Comparison of ENCODE assay signal across 21 cellular contexts in the genomic region with DNA sequence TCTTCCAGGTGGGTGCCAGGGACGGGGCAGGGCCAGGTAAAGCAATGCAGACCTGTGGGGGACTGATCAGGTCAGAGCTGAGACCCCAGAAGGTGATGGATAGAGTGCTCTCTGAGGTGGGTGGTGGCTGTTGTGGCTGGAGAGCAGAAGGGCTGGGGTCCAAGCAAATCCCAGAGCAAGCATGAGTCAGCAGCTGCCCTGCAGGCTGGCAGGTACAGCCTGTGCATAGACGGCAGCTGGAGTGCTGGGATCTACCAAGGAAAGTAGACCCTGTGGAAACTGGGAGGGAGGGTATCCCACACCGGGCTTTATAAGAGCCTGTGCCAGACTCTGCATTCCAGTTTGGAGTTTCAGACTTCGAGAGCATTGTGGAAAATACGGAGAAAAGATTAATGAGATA. TPM values are rescaled to one million over a fixed set of nuclear protein-coding genes. Genes with fewer than 3 reads are reported as not detected.
DNase-seq lines count a peak whose midpoint lies in the region; ATAC-seq and TF ChIP-seq lines count a peak whose summit lies in the region.
"Had no signal": no experiment of that assay in that cellular context is flagged by ENCODE, and none has a peak within 500 bp of the region (broad histone marks: within the 10 kb centered on the region; RNA-seq: fewer than 3 reads in every experiment).

No MANE protein-coding gene starts in this region.

- ATAC-seq in right cardiac atrium: peak; percentile 54 to 62
- peak; percentile 55 to 60 for ATAC-seq in gastrocnemius medialis
- ATAC-seq: effector memory CD8-positive, alpha-beta T cell; foreskin keratinocyte; mucosa of descending colon had no signal

- H3K4me3 ChIP-seq in right cardiac atrium (ENCODE audit: low read length) (peak overlapping the region; percentile 62), gastrocnemius medialis (peak overlapping the region; percentile 59 to 84 (median 75))
- H3K4me3 ChIP-seq: mucosa of descending colon, ovary had no signal

- DNase-seq in DMS 273 (lab: John Stamatoyannopoulos, UW; ENCODE audit: unreplicated experiment) (peak; percentile 63), DMS 273 treated with DMSO at 0.1 percent for 48 hours (lab: John Stamatoyannopoulos, UW) (no peak), right cardiac atrium (no peak), gastrocnemius medialis (peak; percentile 80 to 89), COR-L47 (lab: John Stamatoyannopoulos, UW) (no peak), DMS79 treated with DMSO at 0.1 percent for 48 hours (lab: John Stamatoyannopoulos, UW) (no peak), RPMI8226 (no peak)
- DNase-seq: activated CD4-positive, alpha-beta T cell treated with anti-CD3 and anti-CD28 coated beads, Interleukin-2, amount 10 ng/mL, durations not matched to agents 24 days and 14 days; activated naive CD8-positive, alpha-beta T cell treated with anti-CD3 and anti-CD28 coated beads for 36 hours; effector memory CD8-positive, alpha-beta T cell; foreskin keratinocyte; mucosa of descending colon; NCI-H187 treated with DMSO at 0.1 percent for 48 hours; ovary; SIG-M5; T1000 had no signal

- 24% methylated on average over 5 of the region's 5 CpGs for WGBS in right cardiac atrium

- H3K27me3 ChIP-seq in right cardiac atrium (ENCODE audit: control insufficient read depth, insufficient read depth): no peaks in the 10 kb centered on the region
- no peaks in the 10 kb centered on the region for H3K27me3 ChIP-seq in gastrocnemius medialis
- H3K27me3 ChIP-seq: ovary had no signal

- in situ Hi-C loops in gastrocnemius medialis (cut with MboI; ENCODE audit: low sequenced_read_pairs in 4 of 4): loop anchor here in 3 of 4 donors (10.0 to 25.0 kb wide), 3 partner anchors 188 to 321 kb away; a partner anchor contains a TSS

- H3K9me3 ChIP-seq in right cardiac atrium (ENCODE audit: control insufficient read depth, low read length) (no peaks in the 10 kb centered on the region), gastrocnemius medialis (no peaks in the 10 kb centered on the region)
- H3K9me3 ChIP-seq: mucosa of descending colon, ovary had no signal

- H3K4me1 ChIP-seq in right cardiac atrium (ENCODE audit: control insufficient read depth, insufficient read depth, low read length) (peaks cover under 1% of the 10 kb centered on the region), gastrocnemius medialis (peaks cover 38 to 39% of the 10 kb centered on the region in 2 donors)
- H3K4me1 ChIP-seq: foreskin keratinocyte had no signal

- TF ChIP-seq CTCF in VCaP (conservative IDR thresholded peaks at IDR 0.05) (no peak), gastrocnemius medialis (IDR thresholded peaks at IDR 0.05 in 4 of 5, conservative IDR thresholded peaks at IDR 0.05 in 1 of 5) (no peak)

- H3K27ac ChIP-seq in VCaP (peak overlapping the region; percentile 11; the same call in 1 of the 2 replicates), right cardiac atrium (ENCODE audit: low read length) (peak overlapping the region; percentile 99), gastrocnemius medialis (peak overlapping the region; percentile 88 to 99 (median 98))
- H3K27ac ChIP-seq: 22Rv1, foreskin keratinocyte, ovary had no signal

- intact Hi-C loops in right cardiac atrium (cut with DNase I) (loop anchor here in 3 of 4 donors (5.0 to 10.0 kb wide), 3 partner anchors 36 to 188 kb away; no protein-coding TSS in a partner anchor), gastrocnemius medialis (cut with DNase I; ENCODE audit: low total_unique reads) (loop anchor here (2.0 to 5.0 kb wide), 4 partner anchors 38 to 311 kb away; a partner anchor contains a TSS)

- TF ChIP-seq POLR2A in gastrocnemius medialis (IDR thresholded peaks at IDR 0.05): peak; percentile 69 to 81

- H3K36me3 ChIP-seq in gastrocnemius medialis: peaks cover 0 to 11% of the 10 kb centered on the region in 2 donors
- H3K36me3 ChIP-seq: ovary had no signal

RNA-seq across cellular contexts. Expression of a gene that starts 0.7 kb away (rescaled TPM):
- total RNA-seq in right cardiac atrium (100 to 1,000 TPM; 101 to 188 (median 149) TPM), gastrocnemius medialis (100 to 1,000 TPM; 219 to 554 (median 427) TPM)
- 144 TPM for polyA plus RNA-seq in right cardiac atrium
- total RNA-seq: foreskin keratinocyte had no signal
- polyA plus RNA-seq: CD14-positive monocyte, foreskin keratinocyte had no signal

RNA-seq across cellular contexts. Expression of a gene that starts 7.7 kb away (rescaled TPM):
- total RNA-seq in right cardiac atrium (1 to 10 TPM; 1.3 to 3.0 (median 1.8) TPM), gastrocnemius medialis (not detected)
- polyA plus RNA-seq in right cardiac atrium: 2.2 TPM
- total RNA-seq: activated CD4-positive, alpha-beta T cell treated with anti-CD3 and anti-CD28 coated beads, Interleukin-2, amount 10 ng/mL, durations not matched to agents 24 days and 14 days; activated naive CD8-positive, alpha-beta T cell treated with anti-CD3 and anti-CD28 coated beads for 36 hours; foreskin keratinocyte; kidney epithelial cell; M059J had no signal
- polyA plus RNA-seq: CD14-positive monocyte, foreskin keratinocyte had no signal

RNA-seq across cellular contexts. Expression of a gene that starts 20.0 kb away (rescaled TPM):
- total RNA-seq in right cardiac atrium (10 to 100 TPM in 1 of 4 donors, 1 to 10 TPM in 3; 9.4 to 17.3 (median 9.6) TPM), gastrocnemius medialis (under 1 TPM in 1 of 4 donors, not detected in 3; 0.20 TPM)
- 7.3 TPM for polyA plus RNA-seq in right cardiac atrium
- total RNA-seq: M059J had no signal
- polyA plus RNA-seq: CD14-positive monocyte had no signal

RNA-seq across cellular contexts. Expression of a gene that starts 25.4 kb away (rescaled TPM):
- 1 to 10 TPM in 3 of 4 donors, under 1 TPM in 1; 0.96 to 3.3 (median 1.5) TPM for total RNA-seq in right cardiac atrium
- 0.72 TPM for polyA plus RNA-seq in right cardiac atrium
- not detected for total RNA-seq in gastrocnemius medialis

RNA-seq across cellular contexts. Expression of a gene that starts 40.0 kb away (rescaled TPM):
- total RNA-seq in right cardiac atrium (10 to 100 TPM; 40.3 to 77.1 (median 56.4) TPM), gastrocnemius medialis (10 to 100 TPM in 3 of 4 donors, 1 to 10 TPM in 1; 9.9 to 16.0 (median 11.5) TPM)
- polyA plus RNA-seq in right cardiac atrium: 98.2 TPM

Comparison
In these comparisons a context has a peak if more than half of its experiments do, and no peak if none do; other contexts are left out.
1. DNase-seq: peak in DMS 273 (single experiment) and gastrocnemius medialis (2 of 2); none in DMS 273 treated with DMSO at 0.1 percent for 48 hours (single experiment), right cardiac atrium (0 of 3), COR-L47 (single experiment), DMS79 treated with DMSO at 0.1 percent for 48 hours (single experiment) and RPMI8226 (single experiment).
2. H3K27ac ChIP-seq: peak in every context shown above with its lines; median percentile 99 in right cardiac atrium; 98 in gastrocnemius medialis; 11 in VCaP.
3. RNA of a gene that starts 20.0 kb away (total RNA-seq): 9.4 to 17.3 TPM in right cardiac atrium; 0.20 TPM in gastrocnemius medialis; every median in the first group is over 4 times any median in the second.